Comparison of ENCODE assay signal across 27 cellular contexts in genomic region chr12:28961948-28962384, GRCh38.
DNase-seq lines count a peak whose midpoint lies in the region; ATAC-seq, FAIRE-seq and TF ChIP-seq lines count a peak whose summit lies in the region.
"Had no signal": no experiment of that assay in that cellular context is flagged by ENCODE, and none has a peak within 500 bp of the region (broad histone marks: within the 10 kb centered on the region; RNA-seq: fewer than 3 reads in every experiment).

No MANE protein-coding gene starts in this region.

- BruUV-seq in HepG2 (replicated peaks; lab: Mats Ljungman, UMichigan) (no TSS peak), mammary epithelial cell (replicated peaks; lab: Mats Ljungman, UMichigan) (no TSS peak)

- H2AFZ ChIP-seq in HepG2 (ENCODE audit: low read length): no peak overlapping the region
- H2AFZ ChIP-seq in mammary epithelial cell (ENCODE audit: low read depth, low read length): peak overlapping the region; percentile 45
- H2AFZ ChIP-seq in keratinocyte (ENCODE audit: control insufficient read depth, low read length): peak overlapping the region; percentile 39

- FAIRE-seq in HepG2 (lab: Jason Lieb, UNC) (no peak), keratinocyte (lab: Jason Lieb, UNC) (peak; percentile 83)

- peaks cover 2 to 44% (median 8%) of the 10 kb centered on the region in 5 donors for H3K27me3 Mint-ChIP-seq in naive thymus-derived CD8-positive, alpha-beta T cell
- H3K27me3 Mint-ChIP-seq: dendritic cell treated with granulocyte-macrophage colony-stimulating factor and Interleukin-4, amounts not matched to agents 40 ng/mL and 50 ng/mL, for 4 days had no signal

- H3K4me1 ChIP-seq in liver (ENCODE audit: control insufficient read depth in 4 of 4, insufficient read depth in 4 of 4, low read length in 3 of 4) (no peaks in the 10 kb centered on the region), HepG2 (ENCODE audit: insufficient read depth, low read length) (no peaks in the 10 kb centered on the region), mammary epithelial cell (ENCODE audit: insufficient read depth, low read length) (peaks cover 7% of the 10 kb centered on the region), keratinocyte (ENCODE audit: control insufficient read depth, extremely low read depth, insufficient read depth, low read length) (peaks cover 18% of the 10 kb centered on the region), stomach (peaks cover 0 to 13% (median 6%) of the 10 kb centered on the region in 4 donors)
- H3K4me1 ChIP-seq: body of pancreas, testis had no signal

- H3K27ac ChIP-seq in liver (ENCODE audit: low read depth in 1 of 2, low read length in 2 of 2) (no peak overlapping the region), HepG2 (ENCODE audit: extremely low read length, insufficient read depth, low read length) (no peak overlapping the region), mammary epithelial cell (ENCODE audit: insufficient read depth, low read depth, low read length) (no peak overlapping the region), keratinocyte (ENCODE audit: control insufficient read depth, insufficient read depth, low read length) (no peak overlapping the region), stomach (no peak overlapping the region)
- H3K27ac ChIP-seq: epithelial cell of prostate, spleen, testis, WERI-Rb-1 had no signal

- no peak overlapping the region for H3K4me3 Mint-ChIP-seq in naive thymus-derived CD8-positive, alpha-beta T cell
- H3K4me3 Mint-ChIP-seq: activated CD4-positive, alpha-beta memory T cell treated with anti-CD3 and anti-CD28 coated beads for 36 hours; activated naive CD4-positive, alpha-beta T cell treated with anti-CD3 and anti-CD28 coated beads for 36 hours; activated T-cell treated with anti-CD3 and anti-CD28 coated beads, Interleukin-2, amount 50 U/mL, for 24 hours; dendritic cell treated with granulocyte-macrophage colony-stimulating factor and Interleukin-4, amounts not matched to agents 40 ng/mL and 50 ng/mL, for 4 days; immature natural killer cell; naive thymus-derived CD4-positive, alpha-beta T cell had no signal

- no peaks in the 10 kb centered on the region for H3K9me1 ChIP-seq in keratinocyte (ENCODE audit: control insufficient read depth, extremely low read depth, insufficient read depth, low read length)

- no peak overlapping the region for H3K4me3 ChIP-seq in liver (ENCODE audit: low read depth in 1 of 3, low read length in 3 of 3)
- H3K4me3 ChIP-seq in HepG2 (replicated peaks in 1 of 3; ENCODE audit: insufficient read depth in 1 of 3, low read depth in 2 of 3, low read length in 3 of 3): no peak overlapping the region
- no peak overlapping the region for H3K4me3 ChIP-seq in mammary epithelial cell (replicated peaks in 1 of 3; ENCODE audit: insufficient read depth in 1 of 3, low read depth in 2 of 3, low read length in 3 of 3)
- no peak overlapping the region for H3K4me3 ChIP-seq in keratinocyte (ENCODE audit: control insufficient read depth in 2 of 3, extremely low read depth in 1 of 3, insufficient read depth in 2 of 3, low read depth in 1 of 3, low read length in 3 of 3)
- H3K4me3 ChIP-seq in stomach: no peak overlapping the region
- H3K4me3 ChIP-seq: body of pancreas, spleen, testis had no signal

- intact Hi-C loops in HepG2 (cut with micrococcal nuclease; ENCODE audit: unreplicated experiment): no loop called here
- intact Hi-C loops in mammary epithelial cell (cut with micrococcal nuclease): loop anchor here (1.0 to 5.0 kb wide), 3 partner anchors 205 to 991 kb away; no protein-coding TSS in a partner anchor
- intact Hi-C loops in stomach (cut with DNase I; ENCODE audit: low total_unique reads): no loop called here

- H4K20me1 ChIP-seq in HepG2 (ENCODE audit: insufficient read depth, low read length) (no peaks in the 10 kb centered on the region), mammary epithelial cell (ENCODE audit: insufficient read depth, low read length) (no peaks in the 10 kb centered on the region), keratinocyte (ENCODE audit: control insufficient read depth, extremely low read depth, insufficient read depth, low read length) (no peaks in the 10 kb centered on the region)

- no peak overlapping the region for H3K4me2 ChIP-seq in HepG2 (ENCODE audit: low read depth, low read length)
- peak overlapping the region; percentile 34 for H3K4me2 ChIP-seq in mammary epithelial cell (ENCODE audit: insufficient read depth, low read depth, low read length)
- peak overlapping the region; percentile 14 for H3K4me2 ChIP-seq in keratinocyte (ENCODE audit: control insufficient read depth, extremely low read depth, insufficient read depth, low read depth, low read length)

- H3K4me1 Mint-ChIP-seq in naive thymus-derived CD8-positive, alpha-beta T cell: no peaks in the 10 kb centered on the region
- H3K4me1 Mint-ChIP-seq: immature natural killer cell; naive thymus-derived CD4-positive, alpha-beta T cell had no signal

- ATAC-seq in HepG2: no peak
- no peak for ATAC-seq in activated CD4-positive, CD25-positive, alpha-beta regulatory T cell treated with anti-CD3 and anti-CD28 coated beads, Interleukin-2, amount 50 U/mL, for 24 hours
- ATAC-seq in naive thymus-derived CD8-positive, alpha-beta T cell: no peak
- ATAC-seq: body of pancreas; naive thymus-derived CD4-positive, alpha-beta T cell had no signal

- 44% methylated on average over 1 of the region's 1 CpG for WGBS in liver
- 0% methylated on average over 1 of the region's 1 CpG for WGBS in HepG2 (ENCODE audit: low lambda C conversion rate)
- WGBS in mammary epithelial cell (ENCODE audit: low coverage, missing lambda C conversion rate): 17% methylated on average over 1 of the region's 1 CpG
- WGBS in stomach, 5 donors: 20 to 51% (median 41%) methylated on average over 1 of the region's 1 CpG

- POLR2A ChIA-PET in HepG2 (lab: Yijun Ruan, JAX): no interaction called here
- POLR2A ChIA-PET in naive thymus-derived CD8-positive, alpha-beta T cell (lab: Charles Lee): no interaction called here

- no peak overlapping the region for H3K27ac Mint-ChIP-seq in naive thymus-derived CD8-positive, alpha-beta T cell
- H3K27ac Mint-ChIP-seq: activated CD4-positive, alpha-beta memory T cell treated with anti-CD3 and anti-CD28 coated beads for 36 hours; activated naive CD4-positive, alpha-beta T cell treated with anti-CD3 and anti-CD28 coated beads for 36 hours; activated T-cell treated with anti-CD3 and anti-CD28 coated beads, Interleukin-2, amount 50 U/mL, for 24 hours; dendritic cell treated with granulocyte-macrophage colony-stimulating factor and Interleukin-4, amounts not matched to agents 40 ng/mL and 50 ng/mL, for 4 days; immature natural killer cell; naive thymus-derived CD4-positive, alpha-beta T cell had no signal

- H3K36me3 ChIP-seq in liver (ENCODE audit: control insufficient read depth in 4 of 4, insufficient read depth in 3 of 4, low read depth in 1 of 4, low read length in 3 of 4) (no peaks in the 10 kb centered on the region), HepG2 (replicated peaks in 1 of 2; ENCODE audit: control insufficient read depth in 1 of 2, insufficient read depth in 2 of 2, low read length in 2 of 2) (no peaks in the 10 kb centered on the region), mammary epithelial cell (ENCODE audit: insufficient read depth, low read length) (no peaks in the 10 kb centered on the region), keratinocyte (ENCODE audit: control insufficient read depth in 2 of 2, extremely low read depth in 1 of 2, insufficient read depth in 2 of 2, low read length in 2 of 2) (no peaks in the 10 kb centered on the region), stomach (no peaks in the 10 kb centered on the region)
- H3K36me3 ChIP-seq: spleen, WERI-Rb-1 had no signal

- H3K9ac ChIP-seq in liver (ENCODE audit: low read depth in 1 of 2, low read length in 2 of 2) (no peak overlapping the region), HepG2 (ENCODE audit: insufficient read depth, low read depth, low read length) (no peak overlapping the region), mammary epithelial cell (ENCODE audit: insufficient read depth, low read length) (no peak overlapping the region), keratinocyte (ENCODE audit: control insufficient read depth, extremely low read depth, insufficient read depth, low read length) (no peak overlapping the region)

- H3K27me3 ChIP-seq in liver (ENCODE audit: control insufficient read depth in 4 of 4, insufficient read depth in 4 of 4, low read length in 3 of 4) (no peaks in the 10 kb centered on the region), HepG2 (ENCODE audit: control insufficient read depth in 1 of 2, insufficient read depth in 2 of 2, low read length in 2 of 2) (no peaks in the 10 kb centered on the region), mammary epithelial cell (ENCODE audit: insufficient read depth, low read length) (no peaks in the 10 kb centered on the region), keratinocyte (ENCODE audit: control insufficient read depth, extremely low read depth, insufficient read depth, low read length) (no peaks in the 10 kb centered on the region), stomach (no peaks in the 10 kb centered on the region)
- H3K27me3 ChIP-seq: body of pancreas, spleen, testis had no signal

- TF ChIP-seq EP300 in HepG2 (IDR thresholded peaks at IDR 0.05; ENCODE audit: low read depth in 2 of 2, low read length in 2 of 2) (no peak), HepG2 (CRISPR knock-in tag; IDR thresholded peaks at IDR 0.05; ENCODE audit: borderline replicate concordance) (no peak), stomach (IDR thresholded peaks at IDR 0.05) (no peak)

- H3K79me2 ChIP-seq in HepG2 (ENCODE audit: insufficient read depth, low read length) (no peaks in the 10 kb centered on the region), mammary epithelial cell (ENCODE audit: insufficient read depth, low read length) (no peaks in the 10 kb centered on the region), keratinocyte (ENCODE audit: control insufficient read depth, insufficient read depth, low read length) (no peaks in the 10 kb centered on the region)

- CTCF ChIA-PET in HepG2 (lab: Yijun Ruan, JAX; ENCODE audit: low intra/inter-chr PET ratio, low total read pairs) (no interaction called here), mammary epithelial cell (lab: Charles Lee; ENCODE audit: low non-redundant PET) (no interaction called here)

- TF ChIP-seq CTCF in liver (IDR thresholded peaks at IDR 0.05; ENCODE audit: low read depth, low read length, missing input control) (no peak), HepG2 (CRISPR knock-in tag; IDR thresholded peaks at IDR 0.05) (no peak), mammary epithelial cell (conservative IDR thresholded peaks at IDR 0.05 in 1 of 2, IDR thresholded peaks at IDR 0.05 in 1 of 2; ENCODE audit: extremely low read depth in 1 of 2, insufficient read depth in 1 of 2, low read depth in 1 of 2, low read length in 2 of 2) (no peak), keratinocyte (optimal IDR thresholded peaks at IDR 0.05 in 1 of 3, IDR thresholded peaks at IDR 0.05 in 1 of 3, conservative IDR thresholded peaks at IDR 0.05 in 1 of 3; ENCODE audit: extremely low read depth in 1 of 3, insufficient read depth in 2 of 3, low read length in 3 of 3) (no peak), stomach (IDR thresholded peaks at IDR 0.05) (no peak)

- H3K9me3 ChIP-seq in liver (ENCODE audit: control insufficient read depth in 4 of 4, low read length in 3 of 4) (peaks cover 0 to 3% (median 0%) of the 10 kb centered on the region in 4 donors), HepG2 (ENCODE audit: low read length) (no peaks in the 10 kb centered on the region), mammary epithelial cell (replicated peaks; ENCODE audit: insufficient read depth, low read length) (no peaks in the 10 kb centered on the region), keratinocyte (ENCODE audit: control insufficient read depth, low read depth, low read length) (no peaks in the 10 kb centered on the region), stomach (no peaks in the 10 kb centered on the region)
- H3K9me3 ChIP-seq: body of pancreas, spleen, testis had no signal

- TF ChIP-seq RAD21 in liver (IDR thresholded peaks at IDR 0.05): no peak
- no peak for TF ChIP-seq RAD21 in HepG2 (CRISPR knock-in tag; IDR thresholded peaks at IDR 0.05)

- TF ChIP-seq POLR2A in HepG2 (IDR thresholded peaks at IDR 0.05; ENCODE audit: insufficient read depth in 1 of 2, low read depth in 2 of 2, low read length in 2 of 2): no peak
- TF ChIP-seq POLR2A in stomach (IDR thresholded peaks at IDR 0.05): no peak

- no peaks in the 10 kb centered on the region for H3K36me3 Mint-ChIP-seq in naive thymus-derived CD8-positive, alpha-beta T cell
- H3K36me3 Mint-ChIP-seq: activated CD4-positive, alpha-beta memory T cell treated with anti-CD3 and anti-CD28 coated beads for 36 hours; immature natural killer cell; naive thymus-derived CD4-positive, alpha-beta T cell had no signal

- no peak for DNase-seq in HepG2 (ENCODE audit: low spot score)
- DNase-seq in mammary epithelial cell: peak; percentile 46
- DNase-seq in keratinocyte (ENCODE audit: low read depth, low spot score): no peak
- DNase-seq in stomach: no peak
- DNase-seq in cortex of kidney (lab: John Stamatoyannopoulos, UW): no peak
- no peak for DNase-seq in naive thymus-derived CD8-positive, alpha-beta T cell
- DNase-seq: activated CD4-positive, alpha-beta memory T cell treated with anti-CD3 and anti-CD28 coated beads for 36 hours; activated naive CD4-positive, alpha-beta T cell treated with anti-CD3 and anti-CD28 coated beads for 36 hours; activated T-cell treated with anti-CD3 and anti-CD28 coated beads, Interleukin-2, amount 50 U/mL, for 24 hours; body of pancreas; DMS53; HCEC 1CT; immature natural killer cell; KG1; naive thymus-derived CD4-positive, alpha-beta T cell; NCI-H1092 treated with DMSO at 0.1 percent for 48 hours; NCI-H510A treated with DMSO at 0.1 percent for 48 hours; posterior cingulate gyrus; Right ventricle myocardium superior; spleen; stimulated activated CD8-positive, alpha-beta memory T cell treated with anti-CD3 and anti-CD28 coated beads, Interleukin-4, amount 100 ng/mL, for 48 hours; testis; WERI-Rb-1 had no signal

- in situ Hi-C loops in HepG2 (cut with HindIII; ENCODE audit: extremely low pct_ligation_motif_present, low pct_unique_long_range_greater_than_20kb) (no loop called here), mammary epithelial cell (cut with MboI; ENCODE audit: low sequenced_read_pairs in 2 of 2) (no loop called here)

- dilution Hi-C loops in mammary epithelial cell (cut with HindIII; ENCODE audit: low sequenced_read_pairs): no loop called here
- dilution Hi-C loops in keratinocyte (cut with MboI; ENCODE audit: extremely low pct_ligation_motif_present, low sequenced_read_pairs): no loop called here

- no peaks in the 10 kb centered on the region for H3K9me3 Mint-ChIP-seq in naive thymus-derived CD8-positive, alpha-beta T cell
- H3K9me3 Mint-ChIP-seq: activated naive CD4-positive, alpha-beta T cell treated with anti-CD3 and anti-CD28 coated beads for 36 hours; activated T-cell treated with anti-CD3 and anti-CD28 coated beads, Interleukin-2, amount 50 U/mL, for 24 hours; dendritic cell treated with granulocyte-macrophage colony-stimulating factor and Interleukin-4, amounts not matched to agents 40 ng/mL and 50 ng/mL, for 4 days had no signal
